ENCODE assay signal across 25 cellular contexts in genomic region chr10:22097696-22098095, GRCh38.
"Had no signal": no experiment of that assay in that cellular context is flagged by ENCODE, and none has a peak within 500 bp of the region (broad histone marks: within the 10 kb centered on the region; RNA-seq: fewer than 3 reads in every experiment).

No MANE protein-coding gene starts in this region.

- H3K27ac ChIP-seq: colonic mucosa, coronary artery, dorsolateral prefrontal cortex, epithelial cell of prostate, esophagus muscularis mucosa, esophagus squamous epithelium, foreskin keratinocyte, gastrocnemius medialis, gastroesophageal sphincter, heart left ventricle, heart right ventricle had no signal

- H3K36me3 ChIP-seq: colonic mucosa, esophagus muscularis mucosa, esophagus squamous epithelium, gastrocnemius medialis, gastroesophageal sphincter, heart left ventricle, heart right ventricle had no signal

- H3K4me1 Mint-ChIP-seq: endodermal cell had no signal

- H3K4me3 Mint-ChIP-seq: dendritic cell treated with granulocyte-macrophage colony-stimulating factor and Interleukin-4, amounts not matched to agents 40 ng/mL and 50 ng/mL, for 4 days; effector memory CD8-positive, alpha-beta T cell; endodermal cell had no signal

- DNase-seq: colonic mucosa; cortex of kidney; dermis blood vessel endothelial cell; dorsolateral prefrontal cortex; effector CD4-positive, alpha-beta T cell; effector CD8-positive, alpha-beta T cell; effector memory CD4-positive, alpha-beta T cell; effector memory CD8-positive, alpha-beta T cell; endodermal cell; erythroblast; esophagus squamous epithelium; foreskin fibroblast; foreskin keratinocyte; foreskin melanocyte; gastrocnemius medialis; glutamatergic neuron; head of caudate nucleus; heart left ventricle; heart right ventricle had no signal

- H3K27me3 ChIP-seq: colonic mucosa, dorsolateral prefrontal cortex, esophagus muscularis mucosa, esophagus squamous epithelium, foreskin keratinocyte, gastrocnemius medialis, gastroesophageal sphincter, heart left ventricle, heart right ventricle had no signal

- H3K27me3 Mint-ChIP-seq: dendritic cell treated with granulocyte-macrophage colony-stimulating factor and Interleukin-4, amounts not matched to agents 40 ng/mL and 50 ng/mL, for 4 days had no signal

- H3K27ac Mint-ChIP-seq: dendritic cell treated with granulocyte-macrophage colony-stimulating factor and Interleukin-4, amounts not matched to agents 40 ng/mL and 50 ng/mL, for 4 days; effector memory CD8-positive, alpha-beta T cell; endodermal cell had no signal

- H3K9me3 ChIP-seq: colonic mucosa, esophagus muscularis mucosa, esophagus squamous epithelium, gastrocnemius medialis, gastroesophageal sphincter had no signal

- H3K4me3 ChIP-seq: colonic mucosa, coronary artery, dorsolateral prefrontal cortex, esophagus muscularis mucosa, esophagus squamous epithelium, gastrocnemius medialis, gastroesophageal sphincter, heart left ventricle, heart right ventricle had no signal

- H3K4me1 ChIP-seq: colonic mucosa, esophagus muscularis mucosa, esophagus squamous epithelium, foreskin keratinocyte, gastrocnemius medialis, gastroesophageal sphincter, heart left ventricle, heart right ventricle had no signal

- ATAC-seq: effector memory CD8-positive, alpha-beta T cell; esophagus mucosa; foreskin keratinocyte; gastrocnemius medialis; gastroesophageal sphincter; heart left ventricle; heart right ventricle had no signal
